Comparison of ENCODE assay signal across 9 cellular contexts in the genomic region with DNA sequence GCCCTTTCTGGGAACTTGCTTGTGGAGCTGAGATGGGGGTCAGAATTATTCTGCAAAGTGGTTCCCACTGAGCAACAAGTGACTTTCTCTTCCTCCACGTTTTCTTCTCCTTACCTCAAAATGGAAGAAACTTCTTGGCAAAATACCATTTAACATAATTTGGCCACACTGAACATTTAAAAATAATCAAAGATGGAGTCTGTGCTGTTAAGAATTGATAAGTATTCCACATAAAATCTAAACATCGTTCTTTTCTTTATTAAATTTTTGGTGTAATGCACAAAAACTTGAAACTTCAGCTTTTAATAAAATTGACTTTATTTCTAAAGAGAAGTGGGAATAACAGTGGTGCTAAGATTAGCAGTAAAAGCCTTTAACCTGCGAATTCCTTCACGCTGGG.
DNase-seq lines count a peak whose midpoint lies in the region; ATAC-seq and TF ChIP-seq lines count a peak whose summit lies in the region.
"Had no signal": no experiment of that assay in that cellular context is flagged by ENCODE, and none has a peak within 500 bp of the region (broad histone marks: within the 10 kb centered on the region; RNA-seq: fewer than 3 reads in every experiment).

No MANE protein-coding gene starts in this region.

- no peak overlapping the region for H2AFZ ChIP-seq in smooth muscle cell (ENCODE audit: low read depth)

- H3K27me3 ChIP-seq in Panc1 (ENCODE audit: control insufficient read depth, insufficient read depth, low read length): no peaks in the 10 kb centered on the region
- H3K27me3 ChIP-seq in smooth muscle cell (ENCODE audit: low read depth): no peaks in the 10 kb centered on the region

- H3K36me3 ChIP-seq in Panc1 (ENCODE audit: control insufficient read depth, insufficient read depth, low read length) (no peaks in the 10 kb centered on the region), smooth muscle cell (ENCODE audit: low read depth) (no peaks in the 10 kb centered on the region)

- 94% methylated on average over 4 of the region's 4 CpGs for WGBS in smooth muscle cell (ENCODE audit: low lambda C conversion rate)

- peak overlapping the region; percentile 92 for H3K27ac ChIP-seq in Panc1 (ENCODE audit: low read length)
- peak overlapping the region; percentile 19 to 81 for H3K27ac ChIP-seq in coronary artery
- H3K27ac ChIP-seq in smooth muscle cell (ENCODE audit: low read depth): peak overlapping the region; percentile 88

- peaks cover 67% of the 10 kb centered on the region for H3K4me1 Mint-ChIP-seq in activated CD8-positive, alpha-beta T cell treated with anti-CD3 and anti-CD28 coated beads for 36 hours (ENCODE audit: low read depth)
- H3K4me1 Mint-ChIP-seq in activated CD8-positive, alpha-beta T cell treated with anti-CD3 and anti-CD28 coated beads, Interleukin-2, amount 10 ng/mL, durations not matched to agents 7 days and 5 days (ENCODE audit: low read depth): peaks cover 49% of the 10 kb centered on the region

- peak overlapping the region; percentile 52 for H3K9ac ChIP-seq in smooth muscle cell (ENCODE audit: low read depth)

- H3K4me3 ChIP-seq in Panc1 (ENCODE audit: low read depth in 2 of 2, low read length in 2 of 2) (peak overlapping the region; percentile 7 to 39; a peak in 3 of 4 replicates), coronary artery (peak overlapping the region; percentile 56), smooth muscle cell (no peak overlapping the region)

- intact Hi-C loops in activated CD8-positive, alpha-beta T cell treated with anti-CD3 and anti-CD28 coated beads for 36 hours (cut with micrococcal nuclease): loop anchor here (5.0 kb wide), 2 partner anchors 46 to 154 kb away; no protein-coding TSS in a partner anchor
- intact Hi-C loops in Panc1 (cut with micrococcal nuclease; ENCODE audit: unreplicated experiment): loop anchor here (10.0 kb wide), 1 partner anchor 98 kb away; no protein-coding TSS in a partner anchor

- H3F3A ChIP-seq in smooth muscle cell (ENCODE audit: low read depth): peaks cover 4% of the 10 kb centered on the region

- H3K79me2 ChIP-seq in smooth muscle cell (ENCODE audit: low read depth): no peaks in the 10 kb centered on the region

- no TSS peak for BruUV-seq in Panc1 (replicated peaks; lab: Mats Ljungman, UMichigan)

- peaks cover 75% of the 10 kb centered on the region for H3K4me1 ChIP-seq in Panc1 (ENCODE audit: control insufficient read depth, insufficient read depth, low read length)
- peaks cover 14% of the 10 kb centered on the region for H3K4me1 ChIP-seq in smooth muscle cell (ENCODE audit: low read depth)

- DNase-seq in activated CD8-positive, alpha-beta T cell treated with anti-CD3 and anti-CD28 coated beads for 36 hours: no peak
- DNase-seq in activated CD8-positive, alpha-beta T cell treated with anti-CD3 and anti-CD28 coated beads, Interleukin-2, amount 10 ng/mL, durations not matched to agents 7 days and 5 days: no peak
- no peak for DNase-seq in Panc1 (ENCODE audit: low read depth, low spot score)
- DNase-seq in coronary artery (ENCODE audit: low spot score): no peak
- no peak for DNase-seq in smooth muscle cell (lab: John Stamatoyannopoulos, UW; ENCODE audit: unreplicated experiment)
- no peak for DNase-seq in GM03348 (ENCODE audit: low spot score)
- no peak for DNase-seq in ecto neural progenitor cell (ENCODE audit: low spot score)

- H3K36me3 Mint-ChIP-seq in activated CD8-positive, alpha-beta T cell treated with anti-CD3 and anti-CD28 coated beads for 36 hours (ENCODE audit: low read depth): peaks cover 17% of the 10 kb centered on the region
- peaks cover 16% of the 10 kb centered on the region for H3K36me3 Mint-ChIP-seq in activated CD8-positive, alpha-beta T cell treated with anti-CD3 and anti-CD28 coated beads, Interleukin-2, amount 10 ng/mL, durations not matched to agents 7 days and 5 days (ENCODE audit: low read depth)

- no peak for ATAC-seq in activated CD8-positive, alpha-beta T cell treated with anti-CD3 and anti-CD28 coated beads for 36 hours
- no peak for ATAC-seq in activated CD8-positive, alpha-beta T cell treated with anti-CD3 and anti-CD28 coated beads, Interleukin-2, amount 10 ng/mL, durations not matched to agents 7 days and 5 days
- no peak for ATAC-seq in Panc1
- no peak for ATAC-seq in GM18498 (IDR thresholded peaks at IDR 0.05; ENCODE audit: unreplicated experiment)

- CTCF ChIA-PET in activated CD8-positive, alpha-beta T cell treated with anti-CD3 and anti-CD28 coated beads for 36 hours (lab: Charles Lee): interaction anchor here (1.2 to 2.3 kb wide), 3 partner anchors 12 to 101 kb away, joined by 3 to 6 read pairs (median 3); no protein-coding TSS in a partner anchor
- CTCF ChIA-PET in activated CD8-positive, alpha-beta T cell treated with anti-CD3 and anti-CD28 coated beads, Interleukin-2, amount 10 ng/mL, durations not matched to agents 7 days and 5 days (lab: Charles Lee): interaction anchor here (1.0 kb wide), 2 partner anchors 63 to 180 kb away, joined by 3 read pairs; no protein-coding TSS in a partner anchor
- CTCF ChIA-PET in Panc1 (lab: Charles Lee): no interaction called here

- H3K9me3 Mint-ChIP-seq in activated CD8-positive, alpha-beta T cell treated with anti-CD3 and anti-CD28 coated beads for 36 hours: no peaks in the 10 kb centered on the region
- H3K9me3 Mint-ChIP-seq in activated CD8-positive, alpha-beta T cell treated with anti-CD3 and anti-CD28 coated beads, Interleukin-2, amount 10 ng/mL, durations not matched to agents 7 days and 5 days (ENCODE audit: insufficient read depth): no peaks in the 10 kb centered on the region
- H3K9me3 Mint-ChIP-seq: central memory CD8-positive, alpha-beta T cell had no signal

- in situ Hi-C loops in Panc1 (cut with HindIII; ENCODE audit: low pct_unique_long_range_greater_than_20kb, low sequenced_read_pairs): no loop called here

- H3K4me3 Mint-ChIP-seq in activated CD8-positive, alpha-beta T cell treated with anti-CD3 and anti-CD28 coated beads for 36 hours: no peak overlapping the region
- no peak overlapping the region for H3K4me3 Mint-ChIP-seq in activated CD8-positive, alpha-beta T cell treated with anti-CD3 and anti-CD28 coated beads, Interleukin-2, amount 10 ng/mL, durations not matched to agents 7 days and 5 days

- TF ChIP-seq CTCF in activated CD8-positive, alpha-beta T cell treated with anti-CD3 and anti-CD28 coated beads for 36 hours (IDR thresholded peaks at IDR 0.05): no peak
- no peak for TF ChIP-seq CTCF in Panc1 (IDR thresholded peaks at IDR 0.05)
- no peak for TF ChIP-seq CTCF in coronary artery (IDR thresholded peaks at IDR 0.05)
- TF ChIP-seq CTCF in smooth muscle cell (IDR thresholded peaks at IDR 0.05; ENCODE audit: borderline replicate concordance, insufficient read depth, poor library complexity, severe bottlenecking): no peak

- peak overlapping the region; percentile 91 for H3K27ac Mint-ChIP-seq in activated CD8-positive, alpha-beta T cell treated with anti-CD3 and anti-CD28 coated beads for 36 hours
- no peak overlapping the region for H3K27ac Mint-ChIP-seq in activated CD8-positive, alpha-beta T cell treated with anti-CD3 and anti-CD28 coated beads, Interleukin-2, amount 10 ng/mL, durations not matched to agents 7 days and 5 days

- POLR2A ChIA-PET in activated CD8-positive, alpha-beta T cell treated with anti-CD3 and anti-CD28 coated beads for 36 hours (lab: Charles Lee): interaction anchor here (0.6 to 2.4 kb wide), 4 partner anchors 44 to 167 kb away, joined by 3 to 5 read pairs (median 3); no protein-coding TSS in a partner anchor
- POLR2A ChIA-PET in activated CD8-positive, alpha-beta T cell treated with anti-CD3 and anti-CD28 coated beads, Interleukin-2, amount 10 ng/mL, durations not matched to agents 7 days and 5 days (lab: Charles Lee): no interaction called here
- POLR2A ChIA-PET in Panc1 (lab: Charles Lee): no interaction called here

- no peaks in the 10 kb centered on the region for H3K27me3 Mint-ChIP-seq in activated CD8-positive, alpha-beta T cell treated with anti-CD3 and anti-CD28 coated beads for 36 hours
- no peaks in the 10 kb centered on the region for H3K27me3 Mint-ChIP-seq in activated CD8-positive, alpha-beta T cell treated with anti-CD3 and anti-CD28 coated beads, Interleukin-2, amount 10 ng/mL, durations not matched to agents 7 days and 5 days (ENCODE audit: low read depth)
- H3K27me3 Mint-ChIP-seq: central memory CD8-positive, alpha-beta T cell had no signal

- no peaks in the 10 kb centered on the region for H4K20me1 ChIP-seq in smooth muscle cell (ENCODE audit: low read depth)

- H3K4me2 ChIP-seq in smooth muscle cell: peak overlapping the region; percentile 62

- H3K9me3 ChIP-seq in Panc1 (ENCODE audit: control insufficient read depth, insufficient read depth, low read depth, low read length) (no peaks in the 10 kb centered on the region), smooth muscle cell (replicated peaks; ENCODE audit: low read depth) (no peaks in the 10 kb centered on the region)
